In genomic region chr13:109419896-109420295, GRCh38 we compare ENCODE assay signal across 28 cellular contexts.
"Had no signal": no experiment of that assay in that cellular context is flagged by ENCODE, and none has a peak within 500 bp of the region (broad histone marks: within the 10 kb centered on the region; RNA-seq: fewer than 3 reads in every experiment).

No MANE protein-coding gene starts in this region.

- FAIRE-seq: small intestine, urothelium cell line had no signal

- H3K4me3 ChIP-seq: neural progenitor cell, ovary, psoas muscle, right lobe of liver, sigmoid colon, stomach, thoracic aorta, thyroid gland, tibial nerve, upper lobe of left lung, vagina had no signal

- H3K4me3 Mint-ChIP-seq: nephron; neural progenitor cell; stimulated activated effector memory CD8-positive, alpha-beta T cell treated with anti-CD3 and anti-CD28 coated beads, Interleukin-12 subunit alpha, Interleukin-12 subunit beta, amount 100 ng/mL, for 72 hours; stimulated activated naive B cell treated with anti-CD40 and anti-IgM and Interleukin-4, amounts not matched to agents 10 μg/mL and 1 μg/mL and 100 μg/mL, for 72 hours; stimulated activated naive CD8-positive, alpha-beta T cell treated with anti-CD3 and anti-CD28 coated beads, Interleukin-15, Interleukin-2, amounts not matched to agents 100 ng/mL and 50 ng/mL, for 24 hours had no signal

- ATAC-seq: psoas muscle; right cardiac atrium; right lobe of liver; stimulated activated effector memory CD8-positive, alpha-beta T cell treated with anti-CD3 and anti-CD28 coated beads, Interleukin-12 subunit alpha, Interleukin-12 subunit beta, amount 100 ng/mL, for 72 hours; stimulated activated naive B cell treated with anti-CD40 and anti-IgM and Interleukin-4, amounts not matched to agents 10 μg/mL and 1 μg/mL and 100 μg/mL, for 72 hours had no signal

- H2AFZ ChIP-seq: neural progenitor cell, parathyroid adenoma had no signal

- H3K4me2 ChIP-seq: neural progenitor cell had no signal

- H3K9ac ChIP-seq: neural progenitor cell, parathyroid adenoma had no signal

- H3K4me1 ChIP-seq: neural progenitor cell, parathyroid adenoma, psoas muscle, right lobe of liver, sigmoid colon, stomach, thyroid gland, tibial nerve, upper lobe of left lung, vagina had no signal

- H3K36me3 ChIP-seq: neural progenitor cell, ovary, right lobe of liver, sigmoid colon, stomach, thoracic aorta, thyroid gland, tibial nerve, upper lobe of left lung, vagina had no signal

- DNase-seq: occipital lobe; ovary; posterior cingulate gyrus; psoas muscle; right cardiac atrium; right lobe of liver; sigmoid colon; small intestine; stimulated activated CD4-positive, alpha-beta T cell treated with anti-CD3 and anti-CD28 coated beads, Interleukin-15, amount 100 ng/mL, for 24 hours; stimulated activated CD4-positive, alpha-beta T cell treated with anti-CD3 and anti-CD28 coated beads, Interleukin-2, amount 100 ng/mL, for 24 hours; stimulated activated CD4-positive, alpha-beta T cell treated with anti-CD3 and anti-CD28 coated beads, Interleukin-2, amount 100 ng/mL, for 48 hours; stimulated activated CD4-positive, alpha-beta T cell treated with anti-CD3 and anti-CD28 coated beads, Interleukin-4, amount 100 ng/mL, for 24 hours; stimulated activated naive B cell treated with anti-CD40 and anti-IgM and Interleukin-4, amounts not matched to agents 10 μg/mL and 1 μg/mL and 100 μg/mL, for 72 hours; stimulated activated naive CD4-positive, alpha-beta T cell treated with Interleukin-2 at 50 U/mL for 16 hours; stomach; thyroid gland; trophoblast cell; upper lobe of left lung had no signal

- H3K27ac Mint-ChIP-seq: nephron; neural progenitor cell; progenitor cell of endocrine pancreas; stimulated activated effector memory CD8-positive, alpha-beta T cell treated with anti-CD3 and anti-CD28 coated beads, Interleukin-12 subunit alpha, Interleukin-12 subunit beta, amount 100 ng/mL, for 72 hours; stimulated activated naive B cell treated with anti-CD40 and anti-IgM and Interleukin-4, amounts not matched to agents 10 μg/mL and 1 μg/mL and 100 μg/mL, for 72 hours; stimulated activated naive CD8-positive, alpha-beta T cell treated with anti-CD3 and anti-CD28 coated beads, Interleukin-15, Interleukin-2, amounts not matched to agents 100 ng/mL and 50 ng/mL, for 24 hours had no signal

- H3K79me2 ChIP-seq: parathyroid adenoma had no signal

- H3K27me3 ChIP-seq: neural progenitor cell, ovary, right lobe of liver, sigmoid colon, stomach, thyroid gland, tibial nerve, upper lobe of left lung, vagina had no signal

- H3K36me3 Mint-ChIP-seq: neural progenitor cell; stimulated activated effector memory CD8-positive, alpha-beta T cell treated with anti-CD3 and anti-CD28 coated beads, Interleukin-12 subunit alpha, Interleukin-12 subunit beta, amount 100 ng/mL, for 72 hours; stimulated activated naive B cell treated with anti-CD40 and anti-IgM and Interleukin-4, amounts not matched to agents 10 μg/mL and 1 μg/mL and 100 μg/mL, for 72 hours had no signal

- H3K4me1 Mint-ChIP-seq: nephron; neural progenitor cell; stimulated activated effector memory CD8-positive, alpha-beta T cell treated with anti-CD3 and anti-CD28 coated beads, Interleukin-12 subunit alpha, Interleukin-12 subunit beta, amount 100 ng/mL, for 72 hours; stimulated activated naive B cell treated with anti-CD40 and anti-IgM and Interleukin-4, amounts not matched to agents 10 μg/mL and 1 μg/mL and 100 μg/mL, for 72 hours had no signal

- H3K27ac ChIP-seq: neural progenitor cell, ovary, parathyroid adenoma, psoas muscle, right lobe of liver, sigmoid colon, stomach, thoracic aorta, thyroid gland, tibial nerve, upper lobe of left lung, vagina had no signal

- H3K9me3 ChIP-seq: ovary, psoas muscle, right lobe of liver, sigmoid colon, stomach, thoracic aorta, thyroid gland, tibial nerve, upper lobe of left lung, vagina had no signal

- H3K9me3 Mint-ChIP-seq: nephron; neural progenitor cell; stimulated activated naive B cell treated with anti-CD40 and anti-IgM and Interleukin-4, amounts not matched to agents 10 μg/mL and 1 μg/mL and 100 μg/mL, for 72 hours; stimulated activated naive CD8-positive, alpha-beta T cell treated with anti-CD3 and anti-CD28 coated beads, Interleukin-15, Interleukin-2, amounts not matched to agents 100 ng/mL and 50 ng/mL, for 24 hours had no signal
